ENCODE assay signal across 13 cellular contexts in genomic region chr3:151864423-151865101, GRCh38. TPM values are rescaled to one million over a fixed set of nuclear protein-coding genes. Genes with fewer than 3 reads are reported as not detected.
DNase-seq lines count a peak whose midpoint lies in the region; ATAC-seq and TF ChIP-seq lines count a peak whose summit lies in the region.
"Had no signal": no experiment of that assay in that cellular context is flagged by ENCODE, and none has a peak within 500 bp of the region (broad histone marks: within the 10 kb centered on the region; RNA-seq: fewer than 3 reads in every experiment).

No MANE protein-coding gene starts in this region.

- H3K4me1 ChIP-seq in A673 (ENCODE audit: insufficient read depth, low read length, poor library complexity, severe bottlenecking) = peaks cover 33% of the 10 kb centered on the region
- H3K4me1 ChIP-seq: gastroesophageal sphincter had no signal

- no peaks in the 10 kb centered on the region for H3K36me3 ChIP-seq in A673 (ENCODE audit: insufficient read depth, low read length, poor library complexity, severe bottlenecking)
- H3K36me3 ChIP-seq: gastroesophageal sphincter had no signal

- CTCF ChIA-PET in A673 (lab: Charles Lee) = no interaction called here

- H3K27ac ChIP-seq in A673 (ENCODE audit: low read depth, low read length, poor library complexity, severe bottlenecking) = peak overlapping the region; percentile 2
- H3K27ac ChIP-seq: C4-2B, gastroesophageal sphincter, skin epidermis had no signal

- BruUV-seq in A673 (replicated peaks; lab: Mats Ljungman, UMichigan) = no TSS peak

- no peak for TF ChIP-seq CTCF in A673 (conservative IDR thresholded peaks at IDR 0.05; ENCODE audit: low read depth, low read length)

- intact Hi-C loops in A673 (cut with micrococcal nuclease; ENCODE audit: unreplicated experiment) = no loop called here

- POLR2A ChIA-PET in A673 (lab: Charles Lee; ENCODE audit: low non-redundant PET) = no interaction called here

- H3K27me3 ChIP-seq in A673 (replicated peaks; ENCODE audit: insufficient read depth, low read depth, low read length, poor library complexity) = no peaks in the 10 kb centered on the region
- H3K27me3 ChIP-seq: gastroesophageal sphincter had no signal

- no peaks in the 10 kb centered on the region for H3K9me3 ChIP-seq in A673 (ENCODE audit: low read depth, low read length, poor library complexity, severe bottlenecking)
- H3K9me3 ChIP-seq: gastroesophageal sphincter had no signal

- DNase-seq in A673 (ENCODE audit: low spot score) (peak; percentile 65), HPDE6-E6E7 (ENCODE audit: extremely low spot score) (peak; percentile 10), foreskin melanocyte (peak; percentile 40), COR-L47 (lab: John Stamatoyannopoulos, UW) (no peak)
- no peak for DNase-seq in activated CD4-positive, alpha-beta T cell treated with anti-CD3 and anti-CD28 coated beads for 1 hour
- DNase-seq: activated CD4-positive, alpha-beta memory T cell treated with anti-CD3 and anti-CD28 coated beads for 36 hours; NCI-H1048 had no signal

- peak; percentile 41 for ATAC-seq in SK-N-SH treated with all-trans-retinoic acid at 6 μM for 48 hours
- no peak for ATAC-seq in HG03175 (IDR thresholded peaks at IDR 0.05; ENCODE audit: unreplicated experiment)
- ATAC-seq in GM19351 (IDR thresholded peaks at IDR 0.05; ENCODE audit: unreplicated experiment) = no peak
- ATAC-seq: gastroesophageal sphincter had no signal

- no peak overlapping the region for H3K4me3 ChIP-seq in A673 (ENCODE audit: low read depth, low read length, poor library complexity, severe bottlenecking)
- H3K4me3 ChIP-seq: gastroesophageal sphincter, skin epidermis had no signal

TF ChIP-seq in SK-N-SH treated with all-trans-retinoic acid at 6 μM for 48 hours, 23 proteins besides CTCF, POLR2A, EP300 and RAD21:
- TF ChIP-seq, protein P1, sequence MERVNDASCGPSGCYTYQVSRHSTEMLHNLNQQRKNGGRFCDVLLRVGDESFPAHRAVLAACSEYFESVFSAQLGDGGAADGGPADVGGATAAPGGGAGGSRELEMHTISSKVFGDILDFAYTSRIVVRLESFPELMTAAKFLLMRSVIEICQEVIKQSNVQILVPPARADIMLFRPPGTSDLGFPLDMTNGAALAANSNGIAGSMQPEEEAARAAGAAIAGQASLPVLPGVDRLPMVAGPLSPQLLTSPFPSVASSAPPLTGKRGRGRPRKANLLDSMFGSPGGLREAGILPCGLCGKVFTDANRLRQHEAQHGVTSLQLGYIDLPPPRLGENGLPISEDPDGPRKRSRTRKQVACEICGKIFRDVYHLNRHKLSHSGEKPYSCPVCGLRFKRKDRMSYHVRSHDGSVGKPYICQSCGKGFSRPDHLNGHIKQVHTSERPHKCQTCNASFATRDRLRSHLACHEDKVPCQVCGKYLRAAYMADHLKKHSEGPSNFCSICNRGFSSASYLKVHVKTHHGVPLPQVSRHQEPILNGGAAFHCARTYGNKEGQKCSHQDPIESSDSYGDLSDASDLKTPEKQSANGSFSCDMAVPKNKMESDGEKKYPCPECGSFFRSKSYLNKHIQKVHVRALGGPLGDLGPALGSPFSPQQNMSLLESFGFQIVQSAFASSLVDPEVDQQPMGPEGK (CRISPR knock-in tag; IDR thresholded peaks at IDR 0.05; ENCODE audit: borderline replicate concordance) = no peak
- TF ChIP-seq GLIS3 (CRISPR knock-in tag; IDR thresholded peaks at IDR 0.05) (no peak), RARB (CRISPR knock-in tag; IDR thresholded peaks at IDR 0.05) (no peak), TSHZ2 (CRISPR knock-in tag; IDR thresholded peaks at IDR 0.05) (no peak), ZFP30 (CRISPR knock-in tag; IDR thresholded peaks at IDR 0.05) (no peak), TOX (CRISPR knock-in tag; IDR thresholded peaks at IDR 0.05; ENCODE audit: borderline replicate concordance) (no peak), ZFP3 (CRISPR knock-in tag; IDR thresholded peaks at IDR 0.05) (no peak), PPARA (CRISPR knock-in tag; IDR thresholded peaks at IDR 0.05; ENCODE audit: borderline replicate concordance) (no peak), CSDC2 (CRISPR knock-in tag; IDR thresholded peaks at IDR 0.05) (no peak), ZNF8 (CRISPR knock-in tag; IDR thresholded peaks at IDR 0.05) (no peak), ZC3H10 (CRISPR knock-in tag; IDR thresholded peaks at IDR 0.05) (no peak), BACH2 (CRISPR knock-in tag; IDR thresholded peaks at IDR 0.05; ENCODE audit: borderline replicate concordance) (no peak), CREB5 (CRISPR knock-in tag; IDR thresholded peaks at IDR 0.05; ENCODE audit: low read depth) (no peak), SNAI2 (CRISPR knock-in tag; IDR thresholded peaks at IDR 0.05) (no peak)

RNA-seq across cellular contexts. Expression of gene SUCNR1, which starts 8.9 kb away (rescaled TPM):
- total RNA-seq in A673 (2021) = 0.35 and 0.41 TPM in 2 replicates
- total RNA-seq: activated CD4-positive, alpha-beta memory T cell treated with anti-CD3 and anti-CD28 coated beads for 36 hours had no signal

RNA-seq across cellular contexts. Expression of gene AADAC, which starts 50.6 kb away (rescaled TPM):
- total RNA-seq in A673 (2021) = 0.43 TPM in 1 of 2 replicates, not detected in the other
- total RNA-seq: activated CD4-positive, alpha-beta memory T cell treated with anti-CD3 and anti-CD28 coated beads for 36 hours had no signal

Comparison
In these comparisons a context has a peak if more than half of its experiments do, and no peak if none do; other contexts are left out.
1. DNase-seq: peak in A673 (single experiment), HPDE6-E6E7 (single experiment) and foreskin melanocyte (single experiment); none in COR-L47 (single experiment) and activated CD4-positive, alpha-beta T cell treated with anti-CD3 and anti-CD28 coated beads for 1 hour (single experiment).